Comparison of ENCODE assay signal across 12 cellular contexts in genomic region chr17:63982641-63983040, GRCh38. TPM values are rescaled to one million over a fixed set of nuclear protein-coding genes. Genes with fewer than 3 reads are reported as not detected.
A peak's percentile ranks its signal among the peaks of the same experiment; 100 is the strongest.
DNase-seq lines count a peak whose midpoint lies in the region; ATAC-seq, FAIRE-seq and TF ChIP-seq lines count a peak whose summit lies in the region.
"Not testable (repeated sequence)": the region's sequence is repeated elsewhere in the genome, so short reads cannot be mapped to it uniquely, and the experiment has no call there.
"Had no signal": no experiment of that assay in that cellular context is flagged by ENCODE, and none has a peak within 500 bp of the region (broad histone marks: within the 10 kb centered on the region; RNA-seq: fewer than 3 reads in every experiment).

No MANE protein-coding gene starts in this region.

- TF ChIP-seq EP300 in K562 (IDR thresholded peaks at IDR 0.05; ENCODE audit: low read length); upper lobe of left lung (IDR thresholded peaks at IDR 0.05): not testable (repeated sequence)

- not testable (repeated sequence) for TF ChIP-seq RAD21 in K562 (CRISPR knock-in tag; conservative IDR thresholded peaks at IDR 0.05 in 1 of 2, IDR thresholded peaks at IDR 0.05 in 1 of 2)

- not testable (repeated sequence) for H3K36me3 ChIP-seq in BLaER1 treated with 17β-estradiol and CSF1 and Interleukin-3, amounts not matched to agents 10 nM and 100 nM; K562 (ENCODE audit: control insufficient read depth, insufficient read depth, low read length); heart right ventricle; lower lobe of right lung; spleen; upper lobe of left lung
- H3K36me3 ChIP-seq in psoas muscle (ENCODE audit: insufficient read depth in 1 of 2, low read depth in 1 of 2), result peaks cover 0 to 12% of the 10 kb centered on the region in 2 donors

- H3K27me3 ChIP-seq in BLaER1 treated with 17β-estradiol and CSF1 and Interleukin-3, amounts not matched to agents 10 nM and 100 nM; K562 (ENCODE audit: control insufficient read depth in 2 of 2, insufficient read depth in 2 of 2, low read length in 2 of 2); heart right ventricle; right cardiac atrium (ENCODE audit: control insufficient read depth, insufficient read depth); lower lobe of right lung (ENCODE audit: low read depth); psoas muscle (ENCODE audit: insufficient read depth in 3 of 3, low read length in 2 of 3); spleen (replicated peaks in 1 of 7); upper lobe of left lung: not testable (repeated sequence)

- not testable (repeated sequence) for H3K9me1 ChIP-seq in K562 (ENCODE audit: control insufficient read depth, insufficient read depth, low read length)

- H3K4me1 ChIP-seq in BLaER1 treated with 17β-estradiol and CSF1 and Interleukin-3, amounts not matched to agents 10 nM and 100 nM, result peaks cover 49 to 77% (median 72%) of the 10 kb centered on the region in 10 experiments
- H3K4me1 ChIP-seq in K562 (replicated peaks in 1 of 2; ENCODE audit: control insufficient read depth in 2 of 2, insufficient read depth in 2 of 2, low read length in 2 of 2), result peaks cover 7 to 21% of the 10 kb centered on the region in 2 experiments; a peak in 4 of 5 replicates
- H3K4me1 ChIP-seq in heart right ventricle, result peaks cover 24 to 91% (median 68%) of the 10 kb centered on the region in 9 donors
- peaks cover 13% of the 10 kb centered on the region for H3K4me1 ChIP-seq in right cardiac atrium (ENCODE audit: control insufficient read depth, insufficient read depth, low read length)
- H3K4me1 ChIP-seq in lower lobe of right lung, result peaks cover 61% of the 10 kb centered on the region
- peaks cover 91% of the 10 kb centered on the region for H3K4me1 ChIP-seq in psoas muscle
- H3K4me1 ChIP-seq in spleen, result peaks cover 26 to 82% (median 56%) of the 10 kb centered on the region in 6 donors
- H3K4me1 ChIP-seq in upper lobe of left lung, result peaks cover 45 to 66% (median 47%) of the 10 kb centered on the region in 4 donors

- not testable (repeated sequence) for H3K79me2 ChIP-seq in K562 (ENCODE audit: control insufficient read depth, insufficient read depth, low read length)

- peaks cover 10 to 21% (median 19%) of the 10 kb centered on the region in 11 experiments for H3K9me3 ChIP-seq in BLaER1 treated with 17β-estradiol and CSF1 and Interleukin-3, amounts not matched to agents 10 nM and 100 nM (replicated peaks in 1 of 11)
- not testable (repeated sequence) for H3K9me3 ChIP-seq in K562 (replicated peaks; ENCODE audit: control insufficient read depth, insufficient read depth, low read depth, low read length); right cardiac atrium (ENCODE audit: control insufficient read depth, low read length); lower lobe of right lung; psoas muscle; upper lobe of left lung
- H3K9me3 ChIP-seq in heart right ventricle (peaks cover 0 to 17% (median 6%) of the 10 kb centered on the region in 11 donors), spleen (peaks cover 0 to 17% (median 8%) of the 10 kb centered on the region in 8 donors)

- in situ Hi-C loops in K562 (cut with MboI), result not testable (repeated sequence)

- TF ChIP-seq CTCF in K562 (IDR thresholded peaks at IDR 0.05 in 2 of 3, conservative IDR thresholded peaks at IDR 0.05 in 1 of 3; ENCODE audit: insufficient read depth in 2 of 3, low read depth in 1 of 3, low read length in 3 of 3); heart right ventricle (IDR thresholded peaks at IDR 0.05); lower lobe of right lung (IDR thresholded peaks at IDR 0.05); psoas muscle (IDR thresholded peaks at IDR 0.05); spleen (IDR thresholded peaks at IDR 0.05 in 8 of 11, conservative IDR thresholded peaks at IDR 0.05 in 3 of 11); upper lobe of left lung (IDR thresholded peaks at IDR 0.05): not testable (repeated sequence)

- DNase-seq in K562 (ENCODE audit: extremely low read depth in 1 of 4, low spot score in 3 of 4); heart right ventricle; lower lobe of right lung; psoas muscle; spleen; upper lobe of left lung: not testable (repeated sequence)
- DNase-seq in right cardiac atrium, result peak in 1 of 3 donors; percentile 17

- not testable (repeated sequence) for H3K4me3 ChIP-seq in BLaER1 treated with 17β-estradiol and CSF1 and Interleukin-3, amounts not matched to agents 10 nM and 100 nM; K562; heart right ventricle; right cardiac atrium (ENCODE audit: low read length); lower lobe of right lung; psoas muscle; spleen; upper lobe of left lung

- CTCF ChIA-PET in K562 (lab: Yijun Ruan, JAX; ENCODE audit: low intra/inter-chr PET ratio), result not testable (repeated sequence)

- not testable (repeated sequence) for FAIRE-seq in K562 (lab: Jason Lieb, UNC)

- ATAC-seq in K562; heart right ventricle; right cardiac atrium; lower lobe of right lung; psoas muscle; upper lobe of left lung (ENCODE audit: low FRiP score in 2 of 2): not testable (repeated sequence)

- peak overlapping the region in 1 of 11 experiments; percentile 33; a peak in 1 of 22 replicates for H3K9ac ChIP-seq in BLaER1 treated with 17β-estradiol and CSF1 and Interleukin-3, amounts not matched to agents 10 nM and 100 nM
- H3K9ac ChIP-seq in K562 (ENCODE audit: insufficient read depth in 1 of 2, low read depth in 2 of 2, low read length in 2 of 2), result not testable (repeated sequence)

- peak overlapping the region in 4 of 11 experiments; percentile 25 to 58 (median 44); a peak in 5 of 22 replicates for H3K27ac ChIP-seq in BLaER1 treated with 17β-estradiol and CSF1 and Interleukin-3, amounts not matched to agents 10 nM and 100 nM
- not testable (repeated sequence) for H3K27ac ChIP-seq in K562 (ENCODE audit: extremely low read depth, low read depth, low read length)
- peak overlapping the region in 9 of 10 donors; percentile 27 to 88 (median 70) for H3K27ac ChIP-seq in heart right ventricle
- peak overlapping the region; percentile 54 for H3K27ac ChIP-seq in right cardiac atrium (ENCODE audit: low read length)
- peak overlapping the region; percentile 11 for H3K27ac ChIP-seq in lower lobe of right lung
- H3K27ac ChIP-seq in psoas muscle, result peak overlapping the region; percentile 93
- H3K27ac ChIP-seq in spleen, result peak overlapping the region in 5 of 8 donors; percentile 71 to 83 (median 75)
- peak overlapping the region in 3 of 4 donors; percentile 71 to 82 (median 80) for H3K27ac ChIP-seq in upper lobe of left lung

- H2AFZ ChIP-seq in K562 (ENCODE audit: low read depth, low read length), result not testable (repeated sequence)

- TF ChIP-seq POLR2A in K562 (conservative IDR thresholded peaks at IDR 0.05); spleen (IDR thresholded peaks at IDR 0.05); upper lobe of left lung (IDR thresholded peaks at IDR 0.05): not testable (repeated sequence)

- BruUV-seq in K562 (replicated peaks; lab: Mats Ljungman, UMichigan), result not testable (repeated sequence)

- peak overlapping the region in 7 of 11 experiments; percentile 31 to 94 (median 88); a peak in 16 of 22 replicates for H3K4me2 ChIP-seq in BLaER1 treated with 17β-estradiol and CSF1 and Interleukin-3, amounts not matched to agents 10 nM and 100 nM
- H3K4me2 ChIP-seq in K562 (ENCODE audit: insufficient read depth, low read length), result not testable (repeated sequence)

- POLR2A ChIA-PET in K562 (lab: Yijun Ruan, JAX), result not testable (repeated sequence)

- intact Hi-C loops in K562 (cut with micrococcal nuclease); right cardiac atrium (cut with DNase I); lower lobe of right lung (cut with DNase I); psoas muscle (cut with DNase I): not testable (repeated sequence)
- intact Hi-C loops in heart right ventricle (cut with DNase I) (loop anchor here in 2 of 10 donors (5.0 kb wide), 2 partner anchors 35 to 50 kb away; partner anchors contain the start of gene CD79B (in 1 of the 2)), spleen (cut with DNase I; ENCODE audit: low total_unique reads) (loop anchor here (10.0 kb wide), 1 partner anchor 58 kb away; no protein-coding TSS in a partner anchor)

- WGBS in K562 (ENCODE audit: insufficient coverage, low coverage, missing lambda C conversion rate), result 50% methylated on average over 2 of the region's 2 CpGs
- 96 to 98% methylated on average over 2 of the region's 2 CpGs for WGBS in heart right ventricle, 2 donors
- WGBS in right cardiac atrium, result 90% methylated on average over 2 of the region's 2 CpGs
- 70 to 95% (median 72%) methylated on average over 2 of the region's 2 CpGs for WGBS in psoas muscle, 3 donors
- WGBS in spleen, 5 donors, result 89 to 98% (median 92%) methylated on average over 2 of the region's 2 CpGs
- 90 to 97% methylated on average over 2 of the region's 2 CpGs for WGBS in upper lobe of left lung, 2 donors

- H4K20me1 ChIP-seq in BLaER1 treated with 17β-estradiol and CSF1 and Interleukin-3, amounts not matched to agents 10 nM and 100 nM; K562 (replicated peaks; ENCODE audit: control insufficient read depth, insufficient read depth, low read length): not testable (repeated sequence)

RNA-seq across cellular contexts. Expression of gene SCN4A, which starts 9.9 kb away (rescaled TPM):
- total RNA-seq in K562 (2011; cell fraction: chromatin; rRNA removed; ENCODE audit: low replicate concordance), result 2.2 and 9.7 TPM in 2 replicates
- 4.7 and 5.7 TPM in 2 replicates for total RNA-seq in K562 (2011; cell fraction: nucleolus; rRNA removed)
- total RNA-seq in K562 (2011; cell fraction: nucleoplasm; rRNA removed), result 2.8 and 3.1 TPM in 2 replicates
- total RNA-seq in K562 (2014; rRNA removed), result 1.6 and 1.8 TPM in 2 replicates
- 0.73 and 1.4 TPM in 2 replicates for total RNA-seq in K562 (2014; rRNA removed; fragmentation: Illumina TruSeq; extraction: Trizol)
- total RNA-seq in K562 (2015; rRNA removed; fragmentation: Illumina TruSeq; extraction: Trizol), result 0.08 and 0.29 TPM in 2 replicates
- total RNA-seq in K562 (2021), result 1.1 and 1.4 TPM in 2 replicates
- 0.50 and 0.60 TPM in 2 replicates for polyA plus RNA-seq in K562 (2011; rRNA removed)
- 0.21 and 0.37 TPM in 2 replicates for polyA plus RNA-seq in K562 (2011; cell fraction: cytosol; rRNA removed)
- 0.91 and 1.9 TPM in 2 replicates for polyA plus RNA-seq in K562 (2011; cell fraction: nucleus; rRNA removed)
- 0.78 and 3.2 TPM in 2 replicates for polyA plus RNA-seq in K562 (2012)
- polyA plus RNA-seq in K562 (2014; fragmentation: Illumina TruSeq; extraction: Trizol), result 1.9 and 4.6 TPM in 2 replicates
- 1 to 10 TPM; 1.7 to 2.6 TPM for polyA plus RNA-seq in K562 (2014; fragmentation: Nextera tagmentation; extraction: Ambion mirVana)
- polyA plus RNA-seq in K562 (2014; rRNA removed), result 0.54 and 2.1 TPM in 2 replicates
- polyA minus RNA-seq in K562 (2011; rRNA and poly(A)+ RNA removed), result 1.5 and 2.6 TPM in 2 replicates
- not detected in 2 replicates for polyA minus RNA-seq in K562 (2011; cell fraction: cytosol; rRNA and poly(A)+ RNA removed)
- 3.4 and 4.6 TPM in 2 replicates for polyA minus RNA-seq in K562 (2011; cell fraction: nucleus; rRNA and poly(A)+ RNA removed)
- 1 to 10 TPM in 1 of 10 donors, under 1 TPM in 9; 0.19 to 2.4 (median 0.53) TPM for total RNA-seq in heart right ventricle
- 1 to 10 TPM in 1 of 2 donors, under 1 TPM in 1; 0.33 to 2.9 TPM for polyA plus RNA-seq in heart right ventricle
- 1 to 10 TPM; 1.7 to 5.8 (median 3.0) TPM for total RNA-seq in right cardiac atrium
- polyA plus RNA-seq in right cardiac atrium, result 1.6 TPM
- 0.18 TPM for total RNA-seq in lower lobe of right lung
- total RNA-seq in psoas muscle, result 100 to 1,000 TPM in 2 of 4 donors, 10 to 100 TPM in 2; 45.9 to 137 (median 98.4) TPM
- 10 to 100 TPM in 2 of 3 donors, 1 to 10 TPM in 1; 3.8 to 34.9 (median 14.7) TPM for polyA plus RNA-seq in psoas muscle
- 1 to 10 TPM in 5 of 7 donors, under 1 TPM in 2; 0.54 to 4.0 (median 1.3) TPM for total RNA-seq in spleen
- polyA plus RNA-seq in spleen, result under 1 TPM; 0.14 to 0.70 (median 0.26) TPM
- under 1 TPM in 3 of 6 donors, not detected in 3; under 0.01 to 0.44 (median 0.20) TPM for total RNA-seq in upper lobe of left lung
- total RNA-seq: Caco-2; CD4-positive, CD25-positive, alpha-beta regulatory T cell; HFFc6 had no signal
- polyA plus RNA-seq: CD4-positive, CD25-positive, alpha-beta regulatory T cell had no signal

RNA-seq across cellular contexts. Expression of gene PRR29, which starts 15.5 kb away (rescaled TPM):
- total RNA-seq in K562 (2011; cell fraction: chromatin; rRNA removed; ENCODE audit: low replicate concordance), result 0.42 and 1.0 TPM in 2 replicates
- 0.26 and 0.67 TPM in 2 replicates for total RNA-seq in K562 (2011; cell fraction: nucleolus; rRNA removed)
- 0.22 TPM in 1 of 2 replicates, not detected in the other for total RNA-seq in K562 (2011; cell fraction: nucleoplasm; rRNA removed)
- not detected in 2 replicates for total RNA-seq in K562 (2014; rRNA removed)
- not detected in 2 replicates for total RNA-seq in K562 (2014; rRNA removed; fragmentation: Illumina TruSeq; extraction: Trizol)
- not detected in 2 replicates for total RNA-seq in K562 (2015; rRNA removed; fragmentation: Illumina TruSeq; extraction: Trizol)
- total RNA-seq in K562 (2021), result 0.04 TPM in 1 of 2 replicates, not detected in the other
- polyA plus RNA-seq in K562 (2011; rRNA removed), result not detected in 2 replicates
- polyA plus RNA-seq in K562 (2011; cell fraction: cytosol; rRNA removed), result 0.12 TPM in 1 of 2 replicates, not detected in the other
- polyA plus RNA-seq in K562 (2011; cell fraction: nucleus; rRNA removed), result 0.18 and 0.55 TPM in 2 replicates
- 2.3 and 2.6 TPM in 2 replicates for polyA plus RNA-seq in K562 (2012)
- 0.10 and 0.18 TPM in 2 replicates for polyA plus RNA-seq in K562 (2014; fragmentation: Illumina TruSeq; extraction: Trizol)
- polyA plus RNA-seq in K562 (2014; fragmentation: Nextera tagmentation; extraction: Ambion mirVana), result under 1 TPM; 0.08 to 0.20 TPM
- polyA plus RNA-seq in K562 (2014; rRNA removed), result 0.11 and 0.58 TPM in 2 replicates
- polyA minus RNA-seq in K562 (2011; rRNA and poly(A)+ RNA removed), result not detected in 2 replicates
- not detected in 2 replicates for polyA minus RNA-seq in K562 (2011; cell fraction: cytosol; rRNA and poly(A)+ RNA removed)
- 0.27 and 0.44 TPM in 2 replicates for polyA minus RNA-seq in K562 (2011; cell fraction: nucleus; rRNA and poly(A)+ RNA removed)
- total RNA-seq in heart right ventricle, result under 1 TPM in 6 of 10 donors, not detected in 4; 0.21 to 0.44 (median 0.29) TPM
- polyA plus RNA-seq in heart right ventricle, result under 1 TPM; 0.29 to 0.66 TPM
- under 1 TPM in 3 of 4 donors, not detected in 1; 0.11 to 0.25 (median 0.15) TPM for total RNA-seq in right cardiac atrium
- 0.45 TPM for polyA plus RNA-seq in right cardiac atrium
- 11.3 TPM for total RNA-seq in lower lobe of right lung
- total RNA-seq in psoas muscle, result under 1 TPM in 3 of 4 donors, not detected in 1; 0.19 to 0.47 (median 0.25) TPM
- under 1 TPM; 0.09 to 0.13 (median 0.11) TPM for polyA plus RNA-seq in psoas muscle
- total RNA-seq in spleen, result 1 to 10 TPM; 1.6 to 9.1 (median 3.5) TPM
- polyA plus RNA-seq in spleen, result 1 to 10 TPM in 1 of 3 donors, under 1 TPM in 2; 0.65 to 3.6 (median 0.73) TPM
- 10 to 100 TPM in 3 of 6 donors, 1 to 10 TPM in 2, under 1 TPM in 1; 0.97 to 30.1 (median 12.1) TPM for total RNA-seq in upper lobe of left lung
- total RNA-seq: Caco-2 had no signal

RNA-seq across cellular contexts. Expression of gene ICAM2, which starts 37.8 kb away (rescaled TPM):
- total RNA-seq in K562 (2011; cell fraction: chromatin; rRNA removed; ENCODE audit: low replicate concordance), result 34.7 and 120 TPM in 2 replicates
- total RNA-seq in K562 (2011; cell fraction: nucleolus; rRNA removed), result 149 and 167 TPM in 2 replicates
- total RNA-seq in K562 (2011; cell fraction: nucleoplasm; rRNA removed), result 100 and 105 TPM in 2 replicates
- total RNA-seq in K562 (2014; rRNA removed) (56.9 and 85.3 TPM in 2 replicates), K562 (2014; rRNA removed; fragmentation: Illumina TruSeq; extraction: Trizol) (28.3 and 42.2 TPM in 2 replicates), K562 (2015; rRNA removed; fragmentation: Illumina TruSeq; extraction: Trizol) (59.0 and 60.6 TPM in 2 replicates), K562 (2021) (60.6 and 65.4 TPM in 2 replicates), heart right ventricle (10 to 100 TPM; 25.2 to 70.2 (median 32.4) TPM), right cardiac atrium (10 to 100 TPM; 17.6 to 31.7 (median 26.3) TPM), lower lobe of right lung (69.2 TPM), psoas muscle (10 to 100 TPM; 22.5 to 34.8 (median 26.8) TPM), spleen (100 to 1,000 TPM; 136 to 412 (median 275) TPM), upper lobe of left lung (100 to 1,000 TPM in 3 of 6 donors, 10 to 100 TPM in 3; 27.2 to 114 (median 82.0) TPM)
- polyA plus RNA-seq in K562 (2011; rRNA removed) (51.0 and 64.1 TPM in 2 replicates), K562 (2014; fragmentation: Illumina TruSeq; extraction: Trizol) (89.4 and 91.6 TPM in 2 replicates), K562 (2014; fragmentation: Nextera tagmentation; extraction: Ambion mirVana) (10 to 100 TPM; 37.9 to 68.1 TPM), K562 (2014; rRNA removed) (70.5 and 78.0 TPM in 2 replicates), heart right ventricle (100 to 1,000 TPM in 1 of 2 donors, 10 to 100 TPM in 1; 83.9 to 117 TPM), right cardiac atrium (50.3 TPM), psoas muscle (10 to 100 TPM; 20.4 to 50.0 (median 34.0) TPM), spleen (100 to 1,000 TPM in 1 of 3 donors, 10 to 100 TPM in 2; 79.2 to 108 (median 86.7) TPM)
- 80.3 and 166 TPM in 2 replicates for polyA plus RNA-seq in K562 (2011; cell fraction: cytosol; rRNA removed)
- 42.4 and 69.3 TPM in 2 replicates for polyA plus RNA-seq in K562 (2011; cell fraction: nucleus; rRNA removed)
- polyA plus RNA-seq in K562 (2012), result 53.4 and 87.2 TPM in 2 replicates
- polyA minus RNA-seq in K562 (2011; rRNA and poly(A)+ RNA removed), result 33.3 and 54.4 TPM in 2 replicates
- polyA minus RNA-seq in K562 (2011; cell fraction: cytosol; rRNA and poly(A)+ RNA removed), result 23.3 and 26.8 TPM in 2 replicates
- polyA minus RNA-seq in K562 (2011; cell fraction: nucleus; rRNA and poly(A)+ RNA removed), result 50.1 and 59.2 TPM in 2 replicates
- polyA plus RNA-seq: A549 had no signal

RNA-seq across cellular contexts. Expression of gene CD79B, which starts 50.5 kb away (rescaled TPM):
- total RNA-seq in K562 (2011; cell fraction: chromatin; rRNA removed; ENCODE audit: low replicate concordance), result not detected in 2 replicates
- total RNA-seq in K562 (2011; cell fraction: nucleolus; rRNA removed), result not detected in 2 replicates
- 0.59 TPM in 1 of 2 replicates, not detected in the other for total RNA-seq in K562 (2011; cell fraction: nucleoplasm; rRNA removed)
- total RNA-seq in K562 (2014; rRNA removed) (not detected in 2 replicates), K562 (2014; rRNA removed; fragmentation: Illumina TruSeq; extraction: Trizol) (0.44 TPM in 1 of 2 replicates, not detected in the other), K562 (2015; rRNA removed; fragmentation: Illumina TruSeq; extraction: Trizol) (not detected in 2 replicates), K562 (2021) (0.38 and 0.62 TPM in 2 replicates), heart right ventricle (1 to 10 TPM; 2.2 to 7.8 (median 3.4) TPM), right cardiac atrium (1 to 10 TPM; 1.1 to 2.5 (median 2.1) TPM), lower lobe of right lung (4.7 TPM), psoas muscle (1 to 10 TPM; 2.8 to 5.7 (median 4.0) TPM), spleen (100 to 1,000 TPM; 149 to 226 (median 192) TPM), upper lobe of left lung (1 to 10 TPM in 4 of 6 donors, under 1 TPM in 1, not detected in 1; 0.91 to 6.3 (median 2.6) TPM)
- polyA plus RNA-seq in K562 (2011; rRNA removed) (0.34 and 0.50 TPM in 2 replicates), K562 (2014; fragmentation: Illumina TruSeq; extraction: Trizol) (0.12 and 0.39 TPM in 2 replicates), K562 (2014; fragmentation: Nextera tagmentation; extraction: Ambion mirVana) (under 1 TPM; 0.15 to 0.18 TPM), K562 (2014; rRNA removed) (0.57 TPM in 1 of 2 replicates, not detected in the other), heart right ventricle (10 to 100 TPM in 1 of 2 donors, 1 to 10 TPM in 1; 5.8 to 11.6 TPM), right cardiac atrium (2.7 TPM), psoas muscle (1 to 10 TPM; 1.9 to 3.8 (median 3.7) TPM), spleen (100 to 1,000 TPM; 386 to 659 (median 624) TPM)
- polyA plus RNA-seq in K562 (2011; cell fraction: cytosol; rRNA removed), result 0.36 and 0.80 TPM in 2 replicates
- 0.38 and 0.46 TPM in 2 replicates for polyA plus RNA-seq in K562 (2011; cell fraction: nucleus; rRNA removed)
- 0.86 and 0.99 TPM in 2 replicates for polyA plus RNA-seq in K562 (2012)
- not detected in 2 replicates for polyA minus RNA-seq in K562 (2011; rRNA and poly(A)+ RNA removed)
- not detected in 2 replicates for polyA minus RNA-seq in K562 (2011; cell fraction: cytosol; rRNA and poly(A)+ RNA removed)
- not detected in 2 replicates for polyA minus RNA-seq in K562 (2011; cell fraction: nucleus; rRNA and poly(A)+ RNA removed)
- total RNA-seq: Caco-2 had no signal

Comparison
In these comparisons a context has a peak if more than half of its experiments do, and no peak if none do; other contexts are left out.
1. RNA of gene SCN4A, which starts 9.9 kb away (total RNA-seq): 45.9 to 137 TPM in psoas muscle; 1.7 to 5.8 TPM in right cardiac atrium, 0.08 to 9.7 TPM in K562, 0.54 to 4.0 TPM in spleen, 0.19 to 2.4 TPM in heart right ventricle, under 0.01 to 0.44 TPM in upper lobe of left lung and 0.18 TPM in lower lobe of right lung (single experiment); every median in the first group is over 4 times any median in the second.